1 cellular context compared by ENCODE assay signal in the genomic region with DNA sequence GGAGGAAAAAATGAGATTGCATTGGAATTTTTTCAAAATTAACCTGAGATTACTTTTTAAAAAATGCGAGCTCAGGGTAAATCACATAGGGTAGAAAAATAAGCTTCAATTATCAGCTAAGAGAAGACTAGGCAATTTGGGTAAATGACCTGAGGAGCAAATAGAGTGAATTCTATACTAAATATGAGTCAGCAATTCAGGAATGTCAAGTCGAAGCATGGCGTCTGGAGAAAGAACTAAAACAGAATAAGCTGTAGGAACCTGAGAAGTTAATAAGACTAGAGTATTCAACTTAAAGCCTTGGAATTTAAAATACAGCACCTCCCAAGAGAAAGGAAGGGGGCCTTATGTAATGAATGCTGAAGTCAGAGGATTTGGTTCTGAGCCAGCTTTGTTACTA.
TF ChIP-seq lines count a peak whose summit lies in the region.

No MANE protein-coding gene starts in this region.

TF ChIP-seq in WTC11, 78 proteins besides CTCF, POLR2A, EP300 and RAD21 (continued from another document):
- no peak for TF ChIP-seq USF1 (CRISPR knock-in tag; IDR thresholded peaks at IDR 0.05)
- TF ChIP-seq MAX (CRISPR knock-in tag; IDR thresholded peaks at IDR 0.05) = no peak
- TF ChIP-seq AFF4 (CRISPR knock-in tag; IDR thresholded peaks at IDR 0.05; ENCODE audit: borderline replicate concordance) = no peak
- no peak for TF ChIP-seq NR2C2 (CRISPR knock-in tag; IDR thresholded peaks at IDR 0.05)
- TF ChIP-seq ZNF512 (CRISPR knock-in tag; IDR thresholded peaks at IDR 0.05; ENCODE audit: borderline replicate concordance) = no peak
- TF ChIP-seq TCF7 (CRISPR knock-in tag; IDR thresholded peaks at IDR 0.05; ENCODE audit: low read depth) = no peak
- TF ChIP-seq, protein P1, sequence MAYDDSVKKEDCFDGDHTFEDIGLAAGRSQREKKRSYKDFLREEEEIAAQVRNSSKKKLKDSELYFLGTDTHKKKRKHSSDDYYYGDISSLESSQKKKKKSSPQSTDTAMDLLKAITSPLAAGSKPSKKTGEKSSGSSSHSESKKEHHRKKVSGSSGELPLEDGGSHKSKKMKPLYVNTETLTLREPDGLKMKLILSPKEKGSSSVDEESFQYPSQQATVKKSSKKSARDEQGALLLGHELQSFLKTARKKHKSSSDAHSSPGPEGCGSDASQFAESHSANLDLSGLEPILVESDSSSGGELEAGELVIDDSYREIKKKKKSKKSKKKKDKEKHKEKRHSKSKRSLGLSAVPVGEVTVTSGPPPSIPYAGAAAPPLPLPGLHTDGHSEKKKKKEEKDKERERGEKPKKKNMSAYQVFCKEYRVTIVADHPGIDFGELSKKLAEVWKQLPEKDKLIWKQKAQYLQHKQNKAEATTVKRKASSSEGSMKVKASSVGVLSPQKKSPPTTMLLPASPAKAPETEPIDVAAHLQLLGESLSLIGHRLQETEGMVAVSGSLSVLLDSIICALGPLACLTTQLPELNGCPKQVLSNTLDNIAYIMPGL (CRISPR knock-in tag; IDR thresholded peaks at IDR 0.05) = no peak
